20 cellular contexts compared by ENCODE assay signal in genomic region chr9:133844431-133844830, GRCh38.
DNase-seq lines count a peak whose midpoint lies in the region; ATAC-seq, FAIRE-seq and TF ChIP-seq lines count a peak whose summit lies in the region.
"Had no signal": no experiment of that assay in that cellular context is flagged by ENCODE, and none has a peak within 500 bp of the region (broad histone marks: within the 10 kb centered on the region; RNA-seq: fewer than 3 reads in every experiment).

No MANE protein-coding gene starts in this region.

- peaks cover 10% of the 10 kb centered on the region for H3K4me1 ChIP-seq in cardiac muscle cell (ENCODE audit: low read depth)
- H3K4me1 ChIP-seq in endothelial cell of umbilical vein (ENCODE audit: control insufficient read depth, extremely low read depth, insufficient read depth, low read length), result peaks cover 24% of the 10 kb centered on the region
- peaks cover 3 to 20% of the 10 kb centered on the region in 2 donors for H3K4me1 ChIP-seq in thyroid gland
- H3K4me1 ChIP-seq: uterus had no signal

- no peak for FAIRE-seq in endothelial cell of umbilical vein (lab: Jason Lieb, UNC)

- H3K27ac ChIP-seq in cardiac muscle cell (peak overlapping the region; percentile 83), endothelial cell of umbilical vein (ENCODE audit: insufficient read depth, low read depth, low read length) (peak overlapping the region; percentile 92), thyroid gland (peak overlapping the region in 2 of 3 donors; percentile 33 to 45)

- no TSS peak for BruUV-seq in endothelial cell of umbilical vein (replicated peaks; lab: Mats Ljungman, UMichigan)

- peaks cover 9% of the 10 kb centered on the region for H3K79me2 ChIP-seq in endothelial cell of umbilical vein (ENCODE audit: control insufficient read depth, insufficient read depth, low read length)

- no peak for TF ChIP-seq POLR2A in endothelial cell of umbilical vein (IDR thresholded peaks at IDR 0.05; ENCODE audit: low read depth, low read length)
- TF ChIP-seq POLR2A in thyroid gland (IDR thresholded peaks at IDR 0.05), result no peak

- H3K27me3 Mint-ChIP-seq in nephron (ENCODE audit: low read depth), result no peaks in the 10 kb centered on the region

- TF ChIP-seq CTCF in cardiac muscle cell (IDR thresholded peaks at IDR 0.05; ENCODE audit: low read depth, low read length), result no peak
- no peak for TF ChIP-seq CTCF in endothelial cell of umbilical vein (IDR thresholded peaks at IDR 0.05; ENCODE audit: extremely low read depth in 1 of 2, insufficient read depth in 1 of 2, low read depth in 1 of 2, low read length in 2 of 2)
- no peak for TF ChIP-seq CTCF in nephron (IDR thresholded peaks at IDR 0.05; ENCODE audit: unreplicated experiment in 3 of 3)
- no peak for TF ChIP-seq CTCF in thyroid gland (IDR thresholded peaks at IDR 0.05)

- DNase-seq in cardiac muscle cell (ENCODE audit: low read depth in 1 of 2, low spot score in 1 of 2) (no peak), left ventricle myocardium superior (no peak), endothelial cell of umbilical vein (ENCODE audit: low read depth, low spot score) (no peak), thyroid gland (no peak), T-helper 2 cell (no peak), inferior parietal cortex (ENCODE audit: extremely low spot score) (no peak)
- DNase-seq: activated CD4-positive, alpha-beta T cell treated with anti-CD3 and anti-CD28 coated beads, Interleukin-2, amount 50 U/mL, for 48 hours; activated gamma-delta T cell treated with Interleukin-2 at 50 U/mL for 16 hours; cerebellar nuclear complex; DND-41; effector memory CD8-positive, alpha-beta T cell; mesendoderm; NCI-H1417 treated with DMSO at 0.1 percent for 48 hours; NCI-H2171; Right ventricle myocardium superior; uterus had no signal

- H3K27me3 ChIP-seq in cardiac muscle cell, result no peaks in the 10 kb centered on the region
- H3K27me3 ChIP-seq in endothelial cell of umbilical vein (ENCODE audit: control insufficient read depth in 2 of 2, insufficient read depth in 2 of 2, low read length in 2 of 2), result no peaks in the 10 kb centered on the region
- H3K27me3 ChIP-seq in thyroid gland, result no peaks in the 10 kb centered on the region
- H3K27me3 ChIP-seq: uterus had no signal

- dilution Hi-C loops in endothelial cell of umbilical vein (cut with MboI; ENCODE audit: extremely low pct_ligation_motif_present, low sequenced_read_pairs), result no loop called here

- WGBS in thyroid gland, 2 donors, result 69 to 87% methylated on average over 7 to 9 of the region's 9 CpGs

- no peaks in the 10 kb centered on the region for H3K36me3 Mint-ChIP-seq in nephron (ENCODE audit: low read depth)

- H3K4me1 Mint-ChIP-seq in nephron, result peaks cover 66% of the 10 kb centered on the region

- H3K36me3 ChIP-seq in cardiac muscle cell, result no peaks in the 10 kb centered on the region
- H3K36me3 ChIP-seq in endothelial cell of umbilical vein (ENCODE audit: control insufficient read depth in 2 of 2, extremely low read depth in 1 of 2, insufficient read depth in 2 of 2, low read length in 2 of 2), result no peaks in the 10 kb centered on the region
- H3K36me3 ChIP-seq in thyroid gland, result no peaks in the 10 kb centered on the region
- H3K36me3 ChIP-seq: uterus had no signal

- no peak for ATAC-seq in left ventricle myocardium superior
- no peak for ATAC-seq in GM19463 (IDR thresholded peaks at IDR 0.05; ENCODE audit: unreplicated experiment)
- ATAC-seq: effector memory CD8-positive, alpha-beta T cell; HCT116 had no signal

- no peaks in the 10 kb centered on the region for H4K20me1 ChIP-seq in endothelial cell of umbilical vein (replicated peaks; ENCODE audit: control insufficient read depth, extremely low read depth, insufficient read depth, low read length)

- no peak overlapping the region for H2AFZ ChIP-seq in endothelial cell of umbilical vein (ENCODE audit: low read depth, low read length)

- H3K9me3 ChIP-seq in cardiac muscle cell (ENCODE audit: low read depth) (no peaks in the 10 kb centered on the region), endothelial cell of umbilical vein (replicated peaks; ENCODE audit: control insufficient read depth, insufficient read depth, low read length) (no peaks in the 10 kb centered on the region), thyroid gland (no peaks in the 10 kb centered on the region)
- H3K9me3 ChIP-seq: uterus had no signal

- intact Hi-C loops in left ventricle myocardium superior (cut with micrococcal nuclease), result no loop called here
- intact Hi-C loops in endothelial cell of umbilical vein (cut with micrococcal nuclease), result loop anchor here (2.0 kb wide), 1 partner anchor 56 kb away; no protein-coding TSS in a partner anchor
- intact Hi-C loops in thyroid gland (cut with DNase I), result no loop called here

- no peaks in the 10 kb centered on the region for H3K9me3 Mint-ChIP-seq in nephron
- H3K9me3 Mint-ChIP-seq: effector memory CD8-positive, alpha-beta T cell; neural crest cell had no signal

- H3K9me1 ChIP-seq in endothelial cell of umbilical vein (replicated peaks; ENCODE audit: control insufficient read depth, extremely low read depth, insufficient read depth, low read length), result no peaks in the 10 kb centered on the region

- POLR2A ChIA-PET in endothelial cell of umbilical vein (lab: Charles Lee), result no interaction called here

- peak overlapping the region; percentile 54 to 68 (median 61) for H3K27ac Mint-ChIP-seq in nephron
- H3K27ac Mint-ChIP-seq: effector memory CD8-positive, alpha-beta T cell had no signal

- H3K4me3 ChIP-seq in cardiac muscle cell (no peak overlapping the region), endothelial cell of umbilical vein (replicated peaks in 1 of 3; ENCODE audit: insufficient read depth in 1 of 3, low read depth in 1 of 3, low read length in 3 of 3) (no peak overlapping the region), thyroid gland (replicated peaks in 1 of 3) (no peak overlapping the region)
- H3K4me3 ChIP-seq: uterus had no signal

- CTCF ChIA-PET in endothelial cell of umbilical vein (lab: Charles Lee), result interaction anchor here (1.4 to 1.9 kb wide), 4 partner anchors 34 to 149 kb away, joined by 3 to 13 read pairs (median 6); no protein-coding TSS in a partner anchor

- H3K4me2 ChIP-seq in endothelial cell of umbilical vein (ENCODE audit: insufficient read depth, low read length), result peak overlapping the region; percentile 64

- H3K4me3 Mint-ChIP-seq in nephron, result no peak overlapping the region
- H3K4me3 Mint-ChIP-seq: effector memory CD8-positive, alpha-beta T cell; neural crest cell had no signal

- peak overlapping the region; percentile 71 for H3K9ac ChIP-seq in endothelial cell of umbilical vein (replicated peaks; ENCODE audit: extremely low read depth, insufficient read depth, low read length)

TF ChIP-seq in endothelial cell of umbilical vein, 7 proteins besides CTCF, POLR2A, EP300 and RAD21:
- TF ChIP-seq EZH2 (IDR thresholded peaks at IDR 0.05; ENCODE audit: borderline replicate concordance, low read depth, low read length, severe bottlenecking) (no peak), GATA2 (IDR thresholded peaks at IDR 0.05; ENCODE audit: insufficient read depth, insufficient read length, low read depth, low read length) (no peak), FOS (IDR thresholded peaks at IDR 0.05; ENCODE audit: borderline replicate concordance, insufficient read depth, low read length) (no peak), MYC (IDR thresholded peaks at IDR 0.05; ENCODE audit: low read depth, low read length) (no peak), MAX (IDR thresholded peaks at IDR 0.05; ENCODE audit: insufficient read depth, insufficient read length) (no peak), JUN (IDR thresholded peaks at IDR 0.05; ENCODE audit: borderline replicate concordance, insufficient read depth, insufficient read length, low read depth) (no peak), POLR2AphosphoS5 (IDR thresholded peaks at IDR 0.05; ENCODE audit: insufficient read depth, low read depth, low read length) (no peak)

Comparison
In these comparisons a context has a peak if more than half of its experiments do, and no peak if none do; other contexts are left out.
1. H3K27ac ChIP-seq: peak in every context shown above with its lines; median percentile 92 in endothelial cell of umbilical vein; 83 in cardiac muscle cell; 39 in thyroid gland.